In genomic region chr12:68772714-68773113, GRCh38 we compare ENCODE assay signal across 10 cellular contexts. TPM values are rescaled to one million over a fixed set of nuclear protein-coding genes. Genes with fewer than 3 reads are reported as not detected.
A peak's percentile ranks its signal among the peaks of the same experiment; 100 is the strongest.
DNase-seq lines count a peak whose midpoint lies in the region; ATAC-seq and TF ChIP-seq lines count a peak whose summit lies in the region.
"Had no signal": no experiment of that assay in that cellular context is flagged by ENCODE, and none has a peak within 500 bp of the region (broad histone marks: within the 10 kb centered on the region; RNA-seq: fewer than 3 reads in every experiment).

No MANE protein-coding gene starts in this region.

- H3K36me3 Mint-ChIP-seq in stimulated activated naive CD8-positive, alpha-beta T cell treated with anti-CD3 and anti-CD28 coated beads, Interleukin-15, Interleukin-2, amounts not matched to agents 100 ng/mL and 50 ng/mL, for 24 hours (ENCODE audit: low read depth), result no peaks in the 10 kb centered on the region
- H3K36me3 Mint-ChIP-seq in activated T-helper 1 cell treated with anti-CD3 and anti-CD28 coated beads, Interleukin-12 subunit alpha, Interleukin-12 subunit beta, Interleukin-2, Interleukin-4 antibody, amounts not matched to agents 30 ng/mL and 10 ng/mL and 1 ng/mL, durations not matched to agents 14 hours and 24 hours and 36 hours (ENCODE audit: low read depth), result peaks cover 5% of the 10 kb centered on the region

- no peak for DNase-seq in stimulated activated naive CD8-positive, alpha-beta T cell treated with anti-CD3 and anti-CD28 coated beads, Interleukin-15, Interleukin-2, amounts not matched to agents 100 U/mL and 50 U/mL, for 24 hours
- DNase-seq in activated T-helper 1 cell treated with anti-CD3 and anti-CD28 coated beads, Interleukin-12 subunit alpha, Interleukin-12 subunit beta, Interleukin-2, Interleukin-4 antibody, amounts not matched to agents 30 ng/mL and 10 ng/mL and 1 ng/mL, durations not matched to agents 14 hours and 24 hours and 36 hours (ENCODE audit: low spot score), result no peak
- DNase-seq in NCI-H1930 (lab: John Stamatoyannopoulos, UW), result no peak
- DNase-seq in dorsolateral prefrontal cortex, result no peak
- DNase-seq: NCI-H1436 treated with DMSO at 0.1 percent for 48 hours; NK-92 treated with Interleukin-12 subunit alpha and Interleukin-12 subunit beta, amount 100 ng/mL, for 24 hours had no signal

- no peak for TF ChIP-seq CTCF in dorsolateral prefrontal cortex (IDR thresholded peaks at IDR 0.05 in 54 of 56, conservative IDR thresholded peaks at IDR 0.05 in 2 of 56; ENCODE audit: low read depth in 1 of 56, partially characterized antibody in 56 of 56)

- H3K4me3 Mint-ChIP-seq in stimulated activated naive CD8-positive, alpha-beta T cell treated with anti-CD3 and anti-CD28 coated beads, Interleukin-15, Interleukin-2, amounts not matched to agents 100 ng/mL and 50 ng/mL, for 24 hours, result peak overlapping the region; percentile 47
- H3K4me3 Mint-ChIP-seq in activated T-helper 1 cell treated with anti-CD3 and anti-CD28 coated beads, Interleukin-12 subunit alpha, Interleukin-12 subunit beta, Interleukin-2, Interleukin-4 antibody, amounts not matched to agents 30 ng/mL and 10 ng/mL and 1 ng/mL, durations not matched to agents 14 hours and 24 hours and 36 hours, result peak overlapping the region; percentile 40

- no peaks in the 10 kb centered on the region for H3K27me3 ChIP-seq in dorsolateral prefrontal cortex

- H3K4me1 Mint-ChIP-seq in stimulated activated naive CD8-positive, alpha-beta T cell treated with anti-CD3 and anti-CD28 coated beads, Interleukin-15, Interleukin-2, amounts not matched to agents 100 ng/mL and 50 ng/mL, for 24 hours (ENCODE audit: low read depth), result peaks cover 19% of the 10 kb centered on the region
- peaks cover 12% of the 10 kb centered on the region for H3K4me1 Mint-ChIP-seq in activated T-helper 1 cell treated with anti-CD3 and anti-CD28 coated beads, Interleukin-12 subunit alpha, Interleukin-12 subunit beta, Interleukin-2, Interleukin-4 antibody, amounts not matched to agents 30 ng/mL and 10 ng/mL and 1 ng/mL, durations not matched to agents 14 hours and 24 hours and 36 hours (ENCODE audit: low read depth)

- no peaks in the 10 kb centered on the region for H3K9me3 Mint-ChIP-seq in stimulated activated naive CD8-positive, alpha-beta T cell treated with anti-CD3 and anti-CD28 coated beads, Interleukin-15, Interleukin-2, amounts not matched to agents 100 ng/mL and 50 ng/mL, for 24 hours
- H3K9me3 Mint-ChIP-seq in activated T-helper 1 cell treated with anti-CD3 and anti-CD28 coated beads, Interleukin-12 subunit alpha, Interleukin-12 subunit beta, Interleukin-2, Interleukin-4 antibody, amounts not matched to agents 30 ng/mL and 10 ng/mL and 1 ng/mL, durations not matched to agents 14 hours and 24 hours and 36 hours, result no peaks in the 10 kb centered on the region

- intact Hi-C loops in activated T-helper 1 cell treated with anti-CD3 and anti-CD28 coated beads, Interleukin-12 subunit alpha, Interleukin-12 subunit beta, Interleukin-2, Interleukin-4 antibody, amounts not matched to agents 30 ng/mL and 10 ng/mL and 1 ng/mL, durations not matched to agents 14 hours and 24 hours and 36 hours (cut with micrococcal nuclease), result no loop called here
- intact Hi-C loops in dorsolateral prefrontal cortex (cut with DNase I), result no loop called here

- H3K27ac ChIP-seq in dorsolateral prefrontal cortex, result no peak overlapping the region

- H3K4me3 ChIP-seq in dorsolateral prefrontal cortex, result no peak overlapping the region

- peak overlapping the region; percentile 15 for H3K27ac Mint-ChIP-seq in stimulated activated naive CD8-positive, alpha-beta T cell treated with anti-CD3 and anti-CD28 coated beads, Interleukin-15, Interleukin-2, amounts not matched to agents 100 ng/mL and 50 ng/mL, for 24 hours
- H3K27ac Mint-ChIP-seq in activated T-helper 1 cell treated with anti-CD3 and anti-CD28 coated beads, Interleukin-12 subunit alpha, Interleukin-12 subunit beta, Interleukin-2, Interleukin-4 antibody, amounts not matched to agents 30 ng/mL and 10 ng/mL and 1 ng/mL, durations not matched to agents 14 hours and 24 hours and 36 hours, result no peak overlapping the region

- H3K27me3 Mint-ChIP-seq in stimulated activated naive CD8-positive, alpha-beta T cell treated with anti-CD3 and anti-CD28 coated beads, Interleukin-15, Interleukin-2, amounts not matched to agents 100 ng/mL and 50 ng/mL, for 24 hours, result no peaks in the 10 kb centered on the region
- no peaks in the 10 kb centered on the region for H3K27me3 Mint-ChIP-seq in activated T-helper 1 cell treated with anti-CD3 and anti-CD28 coated beads, Interleukin-12 subunit alpha, Interleukin-12 subunit beta, Interleukin-2, Interleukin-4 antibody, amounts not matched to agents 30 ng/mL and 10 ng/mL and 1 ng/mL, durations not matched to agents 14 hours and 24 hours and 36 hours (ENCODE audit: insufficient read depth)

- ATAC-seq in stimulated activated naive CD8-positive, alpha-beta T cell treated with anti-CD3 and anti-CD28 coated beads, Interleukin-15, Interleukin-2, amounts not matched to agents 100 U/mL and 50 U/mL, for 24 hours, result no peak
- peak; percentile 66 for ATAC-seq in HG02763 (IDR thresholded peaks at IDR 0.05; ENCODE audit: unreplicated experiment)
- ATAC-seq in HG02970 (IDR thresholded peaks at IDR 0.05; ENCODE audit: low FRiP score, unreplicated experiment), result no peak
- no peak for ATAC-seq in GM19467 (IDR thresholded peaks at IDR 0.05; ENCODE audit: unreplicated experiment)

RNA-seq across cellular contexts. Expression of gene SLC35E3, which starts 26.7 kb away (rescaled TPM):
- total RNA-seq in activated T-helper 1 cell treated with anti-CD3 and anti-CD28 coated beads, Interleukin-12 subunit alpha, Interleukin-12 subunit beta, Interleukin-2, Interleukin-4 antibody, amounts not matched to agents 30 ng/mL and 10 ng/mL and 1 ng/mL, durations not matched to agents 14 hours and 24 hours and 36 hours, result 5.9 and 6.3 TPM in 2 replicates
- 10 to 100 TPM; 11.5 to 32.1 (median 18.4) TPM for total RNA-seq in dorsolateral prefrontal cortex

RNA-seq across cellular contexts. Expression of gene MDM2, which starts 35.3 kb away (rescaled TPM):
- 279 and 303 TPM in 2 replicates for total RNA-seq in activated T-helper 1 cell treated with anti-CD3 and anti-CD28 coated beads, Interleukin-12 subunit alpha, Interleukin-12 subunit beta, Interleukin-2, Interleukin-4 antibody, amounts not matched to agents 30 ng/mL and 10 ng/mL and 1 ng/mL, durations not matched to agents 14 hours and 24 hours and 36 hours
- total RNA-seq in dorsolateral prefrontal cortex, result 100 to 1,000 TPM in 26 of 120 experiments, 10 to 100 TPM in 94; 64.6 to 129 (median 89.8) TPM
